In the genomic region with DNA sequence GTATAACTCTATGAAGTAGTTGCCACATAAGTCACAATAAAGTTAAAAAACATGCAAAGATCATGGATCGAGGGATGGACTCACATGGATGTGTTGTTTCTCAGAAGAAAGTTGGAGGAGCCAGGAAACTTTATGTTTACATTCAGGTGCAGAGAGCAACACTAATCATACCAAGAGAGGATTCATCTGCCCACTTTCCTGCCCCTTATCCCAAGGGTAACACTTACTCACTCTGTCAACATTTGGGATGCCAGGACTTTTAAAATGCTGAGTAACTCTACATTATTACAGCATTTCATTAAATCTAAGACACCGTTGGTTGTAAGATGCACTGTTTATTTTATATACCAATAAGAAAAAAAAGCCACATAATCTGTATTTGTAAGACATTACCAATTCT, we compare ENCODE assay signal across 24 cellular contexts.
DNase-seq lines count a peak whose midpoint lies in the region; TF ChIP-seq lines count a peak whose summit lies in the region.
"Had no signal": no experiment of that assay in that cellular context is flagged by ENCODE, and none has a peak within 500 bp of the region (broad histone marks: within the 10 kb centered on the region; RNA-seq: fewer than 3 reads in every experiment).

No MANE protein-coding gene starts in this region.

- peak overlapping the region; percentile 15; the same call in 1 of the 2 replicates for H3K4me2 ChIP-seq in PC-9
- peak overlapping the region; percentile 23 for H3K4me2 ChIP-seq in mammary epithelial cell (ENCODE audit: insufficient read depth, low read depth, low read length)
- no peak overlapping the region for H3K4me2 ChIP-seq in trophoblast cell (ENCODE audit: low read length)
- H3K4me2 ChIP-seq: smooth muscle cell had no signal

- no peak overlapping the region for H3K23ac ChIP-seq in trophoblast cell (ENCODE audit: low read length)

- H3K79me1 ChIP-seq in trophoblast cell (ENCODE audit: low read length), result no peaks in the 10 kb centered on the region

- no peak overlapping the region for H4K12ac ChIP-seq in trophoblast cell (ENCODE audit: low read depth, low read length)

- peak overlapping the region; percentile 40 for H3K27ac ChIP-seq in PC-9
- H3K27ac ChIP-seq in mammary epithelial cell (ENCODE audit: insufficient read depth, low read depth, low read length), result no peak overlapping the region
- no peak overlapping the region for H3K27ac ChIP-seq in trophoblast cell (ENCODE audit: low read depth, low read length)
- H3K27ac ChIP-seq: gastrocnemius medialis had no signal

- no peaks in the 10 kb centered on the region for H3K27me3 ChIP-seq in PC-9 (ENCODE audit: insufficient read depth, low read depth)
- no peaks in the 10 kb centered on the region for H3K27me3 ChIP-seq in mammary epithelial cell (ENCODE audit: insufficient read depth, low read length)
- H3K27me3 ChIP-seq in trophoblast cell (ENCODE audit: insufficient read depth, low read length), result no peaks in the 10 kb centered on the region
- H3K27me3 ChIP-seq: gastrocnemius medialis had no signal

- no peak overlapping the region for H3K18ac ChIP-seq in trophoblast cell (ENCODE audit: low read length)

- no peak overlapping the region for H2AFZ ChIP-seq in PC-9
- no peak overlapping the region for H2AFZ ChIP-seq in mammary epithelial cell (ENCODE audit: low read depth, low read length)
- H2AFZ ChIP-seq in trophoblast cell (ENCODE audit: insufficient read depth, low read length, poor library complexity), result no peak overlapping the region

- no peaks in the 10 kb centered on the region for H4K20me1 ChIP-seq in PC-9 (ENCODE audit: insufficient read depth)
- no peaks in the 10 kb centered on the region for H4K20me1 ChIP-seq in mammary epithelial cell (ENCODE audit: insufficient read depth, low read length)

- H3K9me2 ChIP-seq in PC-9 (ENCODE audit: insufficient read depth), result no peaks in the 10 kb centered on the region

- H2BK120ac ChIP-seq in trophoblast cell (ENCODE audit: insufficient read depth, low read length, poor library complexity), result no peak overlapping the region

- dilution Hi-C loops in mammary epithelial cell (cut with HindIII; ENCODE audit: low sequenced_read_pairs), result no loop called here

- H3K36me3 ChIP-seq in PC-9 (ENCODE audit: low read depth), result no peaks in the 10 kb centered on the region
- H3K36me3 ChIP-seq in mammary epithelial cell (ENCODE audit: insufficient read depth, low read length), result no peaks in the 10 kb centered on the region
- H3K36me3 ChIP-seq in trophoblast cell (ENCODE audit: control insufficient read depth in 1 of 2, insufficient read depth in 2 of 2, low read length in 2 of 2), result no peaks in the 10 kb centered on the region
- H3K36me3 ChIP-seq: gastrocnemius medialis had no signal

- H3K14ac ChIP-seq in trophoblast cell (ENCODE audit: low read length), result no peak overlapping the region

- no peak overlapping the region for H4K8ac ChIP-seq in trophoblast cell (ENCODE audit: low read depth, low read length)

- peak overlapping the region; percentile 16 for H2BK12ac ChIP-seq in trophoblast cell (ENCODE audit: low read length)

- in situ Hi-C loops in mammary epithelial cell (cut with MboI; ENCODE audit: low sequenced_read_pairs in 2 of 2), result no loop called here

- H2BK5ac ChIP-seq in trophoblast cell (ENCODE audit: low read depth, low read length, poor library complexity), result no peak overlapping the region

- intact Hi-C loops in PC-9 (cut with micrococcal nuclease; ENCODE audit: unreplicated experiment) (loop anchor here (10.0 kb wide), 1 partner anchor 528 kb away; no protein-coding TSS in a partner anchor), mammary epithelial cell (cut with micrococcal nuclease) (no loop called here), cardiac septum (cut with DNase I) (no loop called here)

- H3K9ac ChIP-seq in mammary epithelial cell (ENCODE audit: insufficient read depth, low read length), result no peak overlapping the region
- no peak overlapping the region for H3K9ac ChIP-seq in trophoblast cell (ENCODE audit: low read length)

- no peak overlapping the region for H3K4me3 ChIP-seq in PC-9
- H3K4me3 ChIP-seq in mammary epithelial cell (replicated peaks in 1 of 3; ENCODE audit: insufficient read depth in 1 of 3, low read depth in 2 of 3, low read length in 3 of 3), result no peak overlapping the region
- no peak overlapping the region for H3K4me3 ChIP-seq in trophoblast cell (ENCODE audit: low read depth, low read length)
- H3K4me3 ChIP-seq: gastrocnemius medialis, lung, smooth muscle cell had no signal

- H3K79me2 ChIP-seq in PC-9 (ENCODE audit: low read depth) (no peaks in the 10 kb centered on the region), mammary epithelial cell (ENCODE audit: insufficient read depth, low read length) (no peaks in the 10 kb centered on the region), trophoblast cell (ENCODE audit: control insufficient read depth, insufficient read depth, low read length, poor library complexity) (no peaks in the 10 kb centered on the region)

- 20% methylated on average over 2 of the region's 2 CpGs for WGBS in mammary epithelial cell (ENCODE audit: low coverage, missing lambda C conversion rate)
- no CpG with 5 or more reads among the region's 2 CpGs for WGBS in trophoblast cell (ENCODE audit: extremely low coverage, insufficient coverage, insufficient read length)

- BruUV-seq in PC-9 (replicated peaks; lab: Mats Ljungman, UMichigan) (no TSS peak), mammary epithelial cell (replicated peaks; lab: Mats Ljungman, UMichigan) (no TSS peak)

- peaks cover 3% of the 10 kb centered on the region for H3K9me3 ChIP-seq in PC-9 (ENCODE audit: insufficient read depth, low read depth)
- H3K9me3 ChIP-seq in mammary epithelial cell (replicated peaks; ENCODE audit: insufficient read depth, low read length), result no peaks in the 10 kb centered on the region
- H3K9me3 ChIP-seq in trophoblast cell (ENCODE audit: insufficient read depth, low read depth, low read length), result no peaks in the 10 kb centered on the region
- H3K9me3 ChIP-seq: gastrocnemius medialis had no signal

- no peak for TF ChIP-seq CTCF in PC-9 (conservative IDR thresholded peaks at IDR 0.05)
- no peak for TF ChIP-seq CTCF in mammary epithelial cell (conservative IDR thresholded peaks at IDR 0.05 in 1 of 2, IDR thresholded peaks at IDR 0.05 in 1 of 2; ENCODE audit: extremely low read depth in 1 of 2, insufficient read depth in 1 of 2, low read depth in 1 of 2, low read length in 2 of 2)

- no peak overlapping the region for H2AK5ac ChIP-seq in trophoblast cell (ENCODE audit: low read length)

- CTCF ChIA-PET in PC-9 (lab: Charles Lee), result no interaction called here
- CTCF ChIA-PET in mammary epithelial cell (lab: Charles Lee; ENCODE audit: low non-redundant PET), result no interaction called here

- DNase-seq in ELR (ENCODE audit: low read depth), result peak; percentile 41
- peak; percentile 16 to 79 for DNase-seq in PC-9
- peak; percentile 85 for DNase-seq in mammary epithelial cell
- DNase-seq in trophoblast cell, result no peak
- no peak for DNase-seq in activated CD8-positive, alpha-beta memory T cell treated with anti-CD3 and anti-CD28 coated beads for 24 hours
- DNase-seq in T-helper 2 cell, result no peak
- no peak for DNase-seq in cardiac septum (ENCODE audit: low spot score)
- DNase-seq: activated CD4-positive, alpha-beta T cell treated with anti-CD3 and anti-CD28 coated beads, Interleukin-2, amount 50 U/mL, for 4 hours; activated gamma-delta T cell treated with Interleukin-2 at 50 U/mL for 16 hours; caudate nucleus; CD4-positive, alpha-beta T cell; gastrocnemius medialis; HFFc6; hippocampal formation; kidney; NCI-H1105; NCI-H2029; NCI-H345; NCI-H82; stimulated activated CD4-positive, alpha-beta T cell treated with anti-CD3 and anti-CD28 coated beads, Interleukin-2, amount 100 ng/mL, for 48 hours; stimulated activated naive B cell treated with anti-CD40 and anti-IgM and Interleukin-4, amounts not matched to agents 10 μg/mL and 1 μg/mL and 100 μg/mL, for 72 hours; T-helper 17 cell had no signal

- H3F3A ChIP-seq in PC-9 (ENCODE audit: insufficient read depth, low read depth), result peaks cover 4% of the 10 kb centered on the region; the same call in 1 of the 2 replicates

- H3K4ac ChIP-seq in trophoblast cell (ENCODE audit: low read depth, low read length), result no peak overlapping the region

- H3K4me1 ChIP-seq in PC-9 (replicated peaks; ENCODE audit: insufficient read depth), result peaks cover 35% of the 10 kb centered on the region
- H3K4me1 ChIP-seq in mammary epithelial cell (ENCODE audit: insufficient read depth, low read length), result peaks cover 21% of the 10 kb centered on the region
- H3K4me1 ChIP-seq in trophoblast cell (ENCODE audit: control insufficient read depth in 1 of 2, insufficient read depth in 2 of 2, low read length in 2 of 2), result no peaks in the 10 kb centered on the region
- H3K4me1 ChIP-seq: gastrocnemius medialis had no signal

- H4K91ac ChIP-seq in trophoblast cell (ENCODE audit: low read depth, low read length), result no peak overlapping the region

- POLR2A ChIA-PET in PC-9 (lab: Charles Lee; ENCODE audit: unreplicated experiment), result no interaction called here

Comparison
In these comparisons a context has a peak if more than half of its experiments do, and no peak if none do; other contexts are left out.
1. DNase-seq: peak in ELR (single experiment), PC-9 (2 of 2) and mammary epithelial cell (single experiment); none in trophoblast cell (0 of 2), activated CD8-positive, alpha-beta memory T cell treated with anti-CD3 and anti-CD28 coated beads for 24 hours (single experiment), T-helper 2 cell (0 of 5) and cardiac septum (single experiment).